15 cellular contexts compared by ENCODE assay signal in genomic region chr11:82872377-82873150, GRCh38. TPM values are rescaled to one million over a fixed set of nuclear protein-coding genes. Genes with fewer than 3 reads are reported as not detected.
DNase-seq lines count a peak whose midpoint lies in the region; ATAC-seq, FAIRE-seq and TF ChIP-seq lines count a peak whose summit lies in the region.
"Had no signal": no experiment of that assay in that cellular context is flagged by ENCODE, and none has a peak within 500 bp of the region (broad histone marks: within the 10 kb centered on the region; RNA-seq: fewer than 3 reads in every experiment).

No MANE protein-coding gene starts in this region.

- no peak for ATAC-seq in GM19023 (IDR thresholded peaks at IDR 0.05; ENCODE audit: unreplicated experiment)
- ATAC-seq: PC-3 had no signal

- DNase-seq in OCI-M1 (lab: John Stamatoyannopoulos, UW) (peak; percentile 60), endothelial cell of umbilical vein (ENCODE audit: low read depth, low spot score) (peak; percentile 28), pons (ENCODE audit: low spot score) (peak; percentile 59), right atrium auricular region (ENCODE audit: low spot score) (no peak), Kasumi-1 (lab: John Stamatoyannopoulos, UW) (no peak)
- no peak for DNase-seq in activated T-helper 1 cell treated with anti-CD3 and anti-CD28 coated beads, Interleukin-12 subunit alpha, Interleukin-12 subunit beta, Interleukin-2, Interleukin-4 antibody, amounts not matched to agents 30 ng/mL and 10 ng/mL and 1 ng/mL, durations not matched to agents 14 hours and 24 hours and 36 hours (ENCODE audit: low spot score)
- DNase-seq: COR-L47, NCI-H1105 treated with DMSO at 0.1 percent for 48 hours, NCI-H1694 treated with DMSO at 0.1 percent for 48 hours, NCI-H748 treated with DMSO at 0.1 percent for 48 hours, PC-3 had no signal

- H3K36me3 Mint-ChIP-seq in activated T-helper 1 cell treated with anti-CD3 and anti-CD28 coated beads, Interleukin-12 subunit alpha, Interleukin-12 subunit beta, Interleukin-2, Interleukin-4 antibody, amounts not matched to agents 30 ng/mL and 10 ng/mL and 1 ng/mL, durations not matched to agents 14 hours and 24 hours and 36 hours (ENCODE audit: low read depth) = no peaks in the 10 kb centered on the region

- no peak overlapping the region for H3K9ac ChIP-seq in endothelial cell of umbilical vein (replicated peaks; ENCODE audit: extremely low read depth, insufficient read depth, low read length)

- TF ChIP-seq CTCF in endothelial cell of umbilical vein (IDR thresholded peaks at IDR 0.05; ENCODE audit: extremely low read depth in 1 of 2, insufficient read depth in 1 of 2, low read depth in 1 of 2, low read length in 2 of 2) (no peak), right atrium auricular region (IDR thresholded peaks at IDR 0.05) (no peak)

- peaks cover 26% of the 10 kb centered on the region for H3K4me1 ChIP-seq in endothelial cell of umbilical vein (ENCODE audit: control insufficient read depth, extremely low read depth, insufficient read depth, low read length)
- H3K4me1 ChIP-seq in right atrium auricular region = peaks cover 0 to 24% of the 10 kb centered on the region in 2 donors

- H3K36me3 ChIP-seq in endothelial cell of umbilical vein (ENCODE audit: control insufficient read depth in 2 of 2, extremely low read depth in 1 of 2, insufficient read depth in 2 of 2, low read length in 2 of 2) (no peaks in the 10 kb centered on the region), right atrium auricular region (no peaks in the 10 kb centered on the region)

- H3K4me3 Mint-ChIP-seq in activated T-helper 1 cell treated with anti-CD3 and anti-CD28 coated beads, Interleukin-12 subunit alpha, Interleukin-12 subunit beta, Interleukin-2, Interleukin-4 antibody, amounts not matched to agents 30 ng/mL and 10 ng/mL and 1 ng/mL, durations not matched to agents 14 hours and 24 hours and 36 hours = no peak overlapping the region

- no peaks in the 10 kb centered on the region for H4K20me1 ChIP-seq in endothelial cell of umbilical vein (replicated peaks; ENCODE audit: control insufficient read depth, extremely low read depth, insufficient read depth, low read length)

- POLR2A ChIA-PET in endothelial cell of umbilical vein (lab: Charles Lee) = no interaction called here

- H3K9me3 Mint-ChIP-seq in activated T-helper 1 cell treated with anti-CD3 and anti-CD28 coated beads, Interleukin-12 subunit alpha, Interleukin-12 subunit beta, Interleukin-2, Interleukin-4 antibody, amounts not matched to agents 30 ng/mL and 10 ng/mL and 1 ng/mL, durations not matched to agents 14 hours and 24 hours and 36 hours = peaks cover 7% of the 10 kb centered on the region

- H3K4me3 ChIP-seq in endothelial cell of umbilical vein (replicated peaks in 1 of 3; ENCODE audit: insufficient read depth in 1 of 3, low read depth in 1 of 3, low read length in 3 of 3) = no peak overlapping the region
- H3K4me3 ChIP-seq in right atrium auricular region = no peak overlapping the region

- no peaks in the 10 kb centered on the region for H3K9me1 ChIP-seq in endothelial cell of umbilical vein (replicated peaks; ENCODE audit: control insufficient read depth, extremely low read depth, insufficient read depth, low read length)

- no peak overlapping the region for H2AFZ ChIP-seq in endothelial cell of umbilical vein (ENCODE audit: low read depth, low read length)

- no peak overlapping the region for H3K27ac ChIP-seq in endothelial cell of umbilical vein (ENCODE audit: insufficient read depth, low read depth, low read length)
- no peak overlapping the region for H3K27ac ChIP-seq in right atrium auricular region
- H3K27ac ChIP-seq: RWPE1 had no signal

- CTCF ChIA-PET in endothelial cell of umbilical vein (lab: Charles Lee) = interaction anchor here (2.4 kb wide), 1 partner anchor 28 kb away, joined by 10 read pairs; the partner anchor contains the start of genes DDIAS and PRCP

- H3K9me3 ChIP-seq in endothelial cell of umbilical vein (replicated peaks; ENCODE audit: control insufficient read depth, insufficient read depth, low read length) (no peaks in the 10 kb centered on the region), right atrium auricular region (no peaks in the 10 kb centered on the region)

- H3K79me2 ChIP-seq in endothelial cell of umbilical vein (ENCODE audit: control insufficient read depth, insufficient read depth, low read length) = peaks cover 3% of the 10 kb centered on the region

- dilution Hi-C loops in endothelial cell of umbilical vein (cut with MboI; ENCODE audit: extremely low pct_ligation_motif_present, low sequenced_read_pairs) = no loop called here

- H3K27me3 ChIP-seq in endothelial cell of umbilical vein (ENCODE audit: control insufficient read depth in 2 of 2, insufficient read depth in 2 of 2, low read length in 2 of 2) = no peaks in the 10 kb centered on the region
- no peaks in the 10 kb centered on the region for H3K27me3 ChIP-seq in right atrium auricular region

- no peaks in the 10 kb centered on the region for H3K27me3 Mint-ChIP-seq in activated T-helper 1 cell treated with anti-CD3 and anti-CD28 coated beads, Interleukin-12 subunit alpha, Interleukin-12 subunit beta, Interleukin-2, Interleukin-4 antibody, amounts not matched to agents 30 ng/mL and 10 ng/mL and 1 ng/mL, durations not matched to agents 14 hours and 24 hours and 36 hours (ENCODE audit: insufficient read depth)

- H3K27ac Mint-ChIP-seq in activated T-helper 1 cell treated with anti-CD3 and anti-CD28 coated beads, Interleukin-12 subunit alpha, Interleukin-12 subunit beta, Interleukin-2, Interleukin-4 antibody, amounts not matched to agents 30 ng/mL and 10 ng/mL and 1 ng/mL, durations not matched to agents 14 hours and 24 hours and 36 hours = peak overlapping the region; percentile 10

- no TSS peak for BruUV-seq in endothelial cell of umbilical vein (replicated peaks; lab: Mats Ljungman, UMichigan)

- peak; percentile 52 for FAIRE-seq in endothelial cell of umbilical vein (lab: Jason Lieb, UNC)
- FAIRE-seq: GM19239, H1 had no signal

- no peak overlapping the region for H3K4me2 ChIP-seq in endothelial cell of umbilical vein (ENCODE audit: insufficient read depth, low read length)

- H3K4me1 Mint-ChIP-seq in activated T-helper 1 cell treated with anti-CD3 and anti-CD28 coated beads, Interleukin-12 subunit alpha, Interleukin-12 subunit beta, Interleukin-2, Interleukin-4 antibody, amounts not matched to agents 30 ng/mL and 10 ng/mL and 1 ng/mL, durations not matched to agents 14 hours and 24 hours and 36 hours (ENCODE audit: low read depth) = peaks cover 26% of the 10 kb centered on the region

- no peak for TF ChIP-seq POLR2A in endothelial cell of umbilical vein (IDR thresholded peaks at IDR 0.05; ENCODE audit: low read depth, low read length)

- intact Hi-C loops in activated T-helper 1 cell treated with anti-CD3 and anti-CD28 coated beads, Interleukin-12 subunit alpha, Interleukin-12 subunit beta, Interleukin-2, Interleukin-4 antibody, amounts not matched to agents 30 ng/mL and 10 ng/mL and 1 ng/mL, durations not matched to agents 14 hours and 24 hours and 36 hours (cut with micrococcal nuclease) = no loop called here
- intact Hi-C loops in endothelial cell of umbilical vein (cut with micrococcal nuclease) = loop anchor here (1.0 kb wide), 1 partner anchor 28 kb away; the partner anchor contains the start of gene PRCP

TF ChIP-seq in endothelial cell of umbilical vein, 7 proteins besides CTCF, POLR2A, EP300 and RAD21:
- TF ChIP-seq MAX (IDR thresholded peaks at IDR 0.05; ENCODE audit: insufficient read depth, insufficient read length) (no peak), FOS (IDR thresholded peaks at IDR 0.05; ENCODE audit: borderline replicate concordance, insufficient read depth, low read length) (no peak), MYC (IDR thresholded peaks at IDR 0.05; ENCODE audit: low read depth, low read length) (no peak), EZH2 (IDR thresholded peaks at IDR 0.05; ENCODE audit: borderline replicate concordance, low read depth, low read length, severe bottlenecking) (no peak), POLR2AphosphoS5 (IDR thresholded peaks at IDR 0.05; ENCODE audit: insufficient read depth, low read depth, low read length) (no peak), GATA2 (IDR thresholded peaks at IDR 0.05; ENCODE audit: insufficient read depth, insufficient read length, low read depth, low read length) (no peak), JUN (IDR thresholded peaks at IDR 0.05; ENCODE audit: borderline replicate concordance, insufficient read depth, insufficient read length, low read depth) (no peak)

RNA-seq across cellular contexts. Expression of gene PRCP, which starts 27.7 kb away (rescaled TPM):
- total RNA-seq in activated T-helper 1 cell treated with anti-CD3 and anti-CD28 coated beads, Interleukin-12 subunit alpha, Interleukin-12 subunit beta, Interleukin-2, Interleukin-4 antibody, amounts not matched to agents 30 ng/mL and 10 ng/mL and 1 ng/mL, durations not matched to agents 14 hours and 24 hours and 36 hours = 22.7 and 24.0 TPM in 2 replicates
- total RNA-seq in endothelial cell of umbilical vein (149 and 170 TPM in 2 replicates), right atrium auricular region (10 to 100 TPM; 52.5 to 60.1 TPM)
- polyA plus RNA-seq in endothelial cell of umbilical vein = 265 and 277 TPM in 2 replicates
- polyA plus RNA-seq in endothelial cell of umbilical vein (2011; cell fraction: cytosol; rRNA removed) = 205 and 236 TPM in 2 replicates
- 104 and 123 TPM in 2 replicates for polyA plus RNA-seq in endothelial cell of umbilical vein (2011; cell fraction: nucleus; rRNA removed)
- 187 and 209 TPM in 2 replicates for polyA plus RNA-seq in endothelial cell of umbilical vein (2012)
- polyA minus RNA-seq in endothelial cell of umbilical vein = 189 TPM in 2 replicates
- polyA minus RNA-seq in endothelial cell of umbilical vein (2011; cell fraction: cytosol; rRNA and poly(A)+ RNA removed) = 20.6 TPM
- polyA minus RNA-seq in endothelial cell of umbilical vein (2011; cell fraction: nucleus; rRNA and poly(A)+ RNA removed) = 69.7 and 81.6 TPM in 2 replicates

RNA-seq across cellular contexts. Expression of gene DDIAS, which starts 29.0 kb away (rescaled TPM):
- 28.7 and 29.4 TPM in 2 replicates for total RNA-seq in activated T-helper 1 cell treated with anti-CD3 and anti-CD28 coated beads, Interleukin-12 subunit alpha, Interleukin-12 subunit beta, Interleukin-2, Interleukin-4 antibody, amounts not matched to agents 30 ng/mL and 10 ng/mL and 1 ng/mL, durations not matched to agents 14 hours and 24 hours and 36 hours
- total RNA-seq in endothelial cell of umbilical vein = 8.5 and 9.2 TPM in 2 replicates
- polyA plus RNA-seq in endothelial cell of umbilical vein = 3.5 and 4.5 TPM in 2 replicates
- polyA plus RNA-seq in endothelial cell of umbilical vein (2011; cell fraction: cytosol; rRNA removed) = 6.4 and 6.8 TPM in 2 replicates
- polyA plus RNA-seq in endothelial cell of umbilical vein (2011; cell fraction: nucleus; rRNA removed) = 4.7 and 5.0 TPM in 2 replicates
- 7.7 and 11.7 TPM in 2 replicates for polyA plus RNA-seq in endothelial cell of umbilical vein (2012)
- polyA minus RNA-seq in endothelial cell of umbilical vein = 7.2 and 8.6 TPM in 2 replicates
- 15.7 TPM for polyA minus RNA-seq in endothelial cell of umbilical vein (2011; cell fraction: cytosol; rRNA and poly(A)+ RNA removed)
- 2.5 and 4.1 TPM in 2 replicates for polyA minus RNA-seq in endothelial cell of umbilical vein (2011; cell fraction: nucleus; rRNA and poly(A)+ RNA removed)
- 1 to 10 TPM in 1 of 2 donors, under 1 TPM in 1; 0.55 to 2.0 TPM for total RNA-seq in right atrium auricular region

Comparison
In these comparisons a context has a peak if more than half of its experiments do, and no peak if none do; other contexts are left out.
1. DNase-seq: peak in OCI-M1 (single experiment), endothelial cell of umbilical vein (single experiment) and pons (single experiment); none in activated T-helper 1 cell treated with anti-CD3 and anti-CD28 coated beads, Interleukin-12 subunit alpha, Interleukin-12 subunit beta, Interleukin-2, Interleukin-4 antibody, amounts not matched to agents 30 ng/mL and 10 ng/mL and 1 ng/mL, durations not matched to agents 14 hours and 24 hours and 36 hours (single experiment), right atrium auricular region (single experiment) and Kasumi-1 (0 of 2).